In the genomic region with DNA sequence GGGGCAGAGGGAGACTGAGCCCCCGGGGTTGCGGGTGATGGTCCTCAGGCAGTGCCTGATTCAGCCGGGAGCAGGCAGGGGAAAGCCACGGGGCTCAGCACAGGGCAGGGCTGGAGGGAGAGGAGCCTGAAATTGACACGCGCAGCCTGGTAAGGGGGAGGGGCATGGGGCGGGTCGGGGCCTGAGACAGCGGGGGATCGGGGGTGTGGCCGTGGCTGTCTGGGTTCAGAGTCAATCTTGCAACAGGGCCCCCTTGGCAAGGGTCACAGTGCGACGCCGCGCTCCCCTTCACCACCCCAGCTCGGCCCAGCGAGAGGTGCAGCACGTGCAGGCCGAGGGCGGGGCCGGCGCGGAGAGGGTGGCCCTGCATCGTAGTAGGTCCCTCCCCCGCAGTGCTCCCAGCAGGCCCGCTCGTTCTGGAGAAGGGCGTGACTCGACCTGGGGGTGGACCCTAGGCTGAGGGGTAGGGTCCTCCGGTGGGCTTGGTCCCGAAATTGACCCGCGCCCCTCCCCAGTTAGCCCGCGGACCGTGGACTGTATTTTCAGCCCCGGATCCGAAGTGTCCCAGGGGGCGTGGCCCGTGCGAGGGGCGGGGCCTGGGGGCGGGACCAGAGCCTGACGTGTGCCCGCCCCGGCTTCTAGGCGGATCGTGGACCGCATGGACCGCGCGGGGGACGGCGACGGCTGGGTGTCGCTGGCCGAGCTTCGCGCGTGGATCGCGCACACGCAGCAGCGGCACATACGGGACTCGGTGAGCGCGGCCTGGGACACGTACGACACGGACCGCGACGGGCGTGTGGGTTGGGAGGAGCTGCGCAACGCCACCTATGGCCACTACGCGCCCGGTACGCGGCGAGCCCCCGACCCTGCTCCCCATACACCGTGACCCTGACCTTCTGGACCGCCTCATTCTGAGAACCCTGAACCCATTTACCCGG, we compare ENCODE assay signal across 1 cellular context.
A peak's percentile ranks its signal among the peaks of the same experiment; 100 is the strongest.
TF ChIP-seq lines count a peak whose summit lies in the region.

No MANE protein-coding gene starts in this region.

TF ChIP-seq in K562, 482 proteins besides CTCF, POLR2A, EP300 and RAD21 (continued from another document and continues in another):
- TF ChIP-seq TCF7 (IDR thresholded peaks at IDR 0.05; ENCODE audit: borderline replicate concordance) (no peak), ATF2 (CRISPR knock-in tag; IDR thresholded peaks at IDR 0.05) (no peak), NFE2 (IDR thresholded peaks at IDR 0.05; ENCODE audit: low read depth) (no peak), MBD2 (IDR thresholded peaks at IDR 0.05; ENCODE audit: borderline replicate concordance, low read depth) (no peak; the same call in 1 of the 2 replicates), IRF9 (tag; IDR thresholded peaks at IDR 0.05) (no peak), SRSF1 (IDR thresholded peaks at IDR 0.05; ENCODE audit: low read depth, low read length) (no peak), ZKSCAN3 (CRISPR knock-in tag; IDR thresholded peaks at IDR 0.05) (no peak), SUPT5H (IDR thresholded peaks at IDR 0.05) (no peak; the same call in 1 of the 2 replicates), PTBP1 (IDR thresholded peaks at IDR 0.05; ENCODE audit: low read depth, low read length) (no peak), PTRF (tag; IDR thresholded peaks at IDR 0.05) (no peak), SAP30 (IDR thresholded peaks at IDR 0.05; ENCODE audit: borderline replicate concordance, insufficient read depth, low read depth, low read length, poor library complexity, severe bottlenecking) (peak; percentile 62), E2F3 (CRISPR knock-in tag; IDR thresholded peaks at IDR 0.05) (no peak), CBX5 (IDR thresholded peaks at IDR 0.05; ENCODE audit: borderline replicate concordance, low read depth) (no peak), CHD4 (IDR thresholded peaks at IDR 0.05; ENCODE audit: insufficient read depth, insufficient replicate concordance, low read depth, low read length, poor library complexity, severe bottlenecking) (no peak), ZMIZ1 (IDR thresholded peaks at IDR 0.05; ENCODE audit: low read depth in 2 of 2, low read length in 2 of 2) (no peak), MYNN (IDR thresholded peaks at IDR 0.05) (no peak), MYNN (CRISPR knock-in tag; IDR thresholded peaks at IDR 0.05) (no peak), ZBTB12 (CRISPR knock-in tag; IDR thresholded peaks at IDR 0.05) (no peak), KLF1 (tag; IDR thresholded peaks at IDR 0.05) (peak; percentile 74), JUND (IDR thresholded peaks at IDR 0.05; ENCODE audit: borderline replicate concordance, low read depth, low read length) (no peak), JUND (tag; IDR thresholded peaks at IDR 0.05; ENCODE audit: borderline replicate concordance, low read depth, low read length) (no peak; the same call in 2 of the 3 replicates), ZNF174 (CRISPR knock-in tag; IDR thresholded peaks at IDR 0.05) (no peak), TAF1 (IDR thresholded peaks at IDR 0.05; ENCODE audit: control insufficient read depth, extremely low read depth, insufficient read depth, low read length, severe bottlenecking) (peak; percentile 20), ZKSCAN1 (IDR thresholded peaks at IDR 0.05; ENCODE audit: low read depth, low read length) (no peak), ZNF75A (CRISPR knock-in tag; IDR thresholded peaks at IDR 0.05) (no peak), KDM4B (IDR thresholded peaks at IDR 0.05; ENCODE audit: borderline replicate concordance in 2 of 2, low read depth in 1 of 2) (no peak), ELF4 (CRISPR knock-in tag; IDR thresholded peaks at IDR 0.05) (no peak), TSC22D4 (tag; IDR thresholded peaks at IDR 0.05) (no peak), NFRKB (IDR thresholded peaks at IDR 0.05; ENCODE audit: low read depth) (no peak), ZNF445 (CRISPR knock-in tag; IDR thresholded peaks at IDR 0.05; ENCODE audit: low read depth) (no peak), OTX1 (CRISPR knock-in tag; IDR thresholded peaks at IDR 0.05) (no peak), BRF1 (IDR thresholded peaks at IDR 0.05; ENCODE audit: borderline replicate concordance, extremely low read depth, insufficient read length) (no peak), NRF1 (conservative IDR thresholded peaks at IDR 0.05 in 1 of 2, IDR thresholded peaks at IDR 0.05 in 1 of 2) (peak; percentile 79 to 85), CBX2 (IDR thresholded peaks at IDR 0.05; ENCODE audit: insufficient read depth, low read length, poor library complexity, severe bottlenecking) (no peak), PHF21A (IDR thresholded peaks at IDR 0.05; ENCODE audit: borderline replicate concordance, low read depth) (no peak), TAF9B (IDR thresholded peaks at IDR 0.05; ENCODE audit: partially characterized antibody) (no peak), ZNF76 (CRISPR knock-in tag; IDR thresholded peaks at IDR 0.05; ENCODE audit: borderline replicate concordance) (no peak), SRSF7 (optimal IDR thresholded peaks at IDR 0.05; ENCODE audit: low read depth, low read length) (no peak), KDM5B (IDR thresholded peaks at IDR 0.05; ENCODE audit: insufficient replicate concordance, low read depth, low read length) (no peak), WHSC1 (IDR thresholded peaks at IDR 0.05; ENCODE audit: low read length) (no peak), ID3 (CRISPR knock-in tag; IDR thresholded peaks at IDR 0.05) (no peak), ID3 (tag; IDR thresholded peaks at IDR 0.05) (no peak), XRCC5 (IDR thresholded peaks at IDR 0.05; ENCODE audit: low read depth, low read length) (no peak; the same call in none of the 2 replicates), CBFA2T2 (conservative IDR thresholded peaks at IDR 0.05) (no peak), DIDO1 (tag; IDR thresholded peaks at IDR 0.05; ENCODE audit: low read depth) (no peak), ZKSCAN8 (CRISPR knock-in tag; IDR thresholded peaks at IDR 0.05) (no peak), MYC (IDR thresholded peaks at IDR 0.05; ENCODE audit: low read depth, low read length) (peak; percentile 51), MYC (CRISPR knock-in tag; IDR thresholded peaks at IDR 0.05; ENCODE audit: borderline replicate concordance, low read depth) (no peak), POLR2B (IDR thresholded peaks at IDR 0.05; ENCODE audit: low read depth, partially characterized antibody) (no peak)
- TF ChIP-seq, protein P1, sequence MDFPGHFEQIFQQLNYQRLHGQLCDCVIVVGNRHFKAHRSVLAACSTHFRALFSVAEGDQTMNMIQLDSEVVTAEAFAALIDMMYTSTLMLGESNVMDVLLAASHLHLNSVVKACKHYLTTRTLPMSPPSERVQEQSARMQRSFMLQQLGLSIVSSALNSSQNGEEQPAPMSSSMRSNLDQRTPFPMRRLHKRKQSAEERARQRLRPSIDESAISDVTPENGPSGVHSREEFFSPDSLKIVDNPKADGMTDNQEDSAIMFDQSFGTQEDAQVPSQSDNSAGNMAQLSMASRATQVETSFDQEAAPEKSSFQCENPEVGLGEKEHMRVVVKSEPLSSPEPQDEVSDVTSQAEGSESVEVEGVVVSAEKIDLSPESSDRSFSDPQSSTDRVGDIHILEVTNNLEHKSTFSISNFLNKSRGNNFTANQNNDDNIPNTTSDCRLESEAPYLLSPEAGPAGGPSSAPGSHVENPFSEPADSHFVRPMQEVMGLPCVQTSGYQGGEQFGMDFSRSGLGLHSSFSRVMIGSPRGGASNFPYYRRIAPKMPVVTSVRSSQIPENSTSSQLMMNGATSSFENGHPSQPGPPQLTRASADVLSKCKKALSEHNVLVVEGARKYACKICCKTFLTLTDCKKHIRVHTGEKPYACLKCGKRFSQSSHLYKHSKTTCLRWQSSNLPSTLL (IDR thresholded peaks at IDR 0.05): no peak
- TF ChIP-seq, protein P2, sequence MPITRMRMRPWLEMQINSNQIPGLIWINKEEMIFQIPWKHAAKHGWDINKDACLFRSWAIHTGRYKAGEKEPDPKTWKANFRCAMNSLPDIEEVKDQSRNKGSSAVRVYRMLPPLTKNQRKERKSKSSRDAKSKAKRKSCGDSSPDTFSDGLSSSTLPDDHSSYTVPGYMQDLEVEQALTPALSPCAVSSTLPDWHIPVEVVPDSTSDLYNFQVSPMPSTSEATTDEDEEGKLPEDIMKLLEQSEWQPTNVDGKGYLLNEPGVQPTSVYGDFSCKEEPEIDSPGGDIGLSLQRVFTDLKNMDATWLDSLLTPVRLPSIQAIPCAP (CRISPR knock-in tag; IDR thresholded peaks at IDR 0.05; ENCODE audit: borderline replicate concordance): no peak
- TF ChIP-seq, protein P3, sequence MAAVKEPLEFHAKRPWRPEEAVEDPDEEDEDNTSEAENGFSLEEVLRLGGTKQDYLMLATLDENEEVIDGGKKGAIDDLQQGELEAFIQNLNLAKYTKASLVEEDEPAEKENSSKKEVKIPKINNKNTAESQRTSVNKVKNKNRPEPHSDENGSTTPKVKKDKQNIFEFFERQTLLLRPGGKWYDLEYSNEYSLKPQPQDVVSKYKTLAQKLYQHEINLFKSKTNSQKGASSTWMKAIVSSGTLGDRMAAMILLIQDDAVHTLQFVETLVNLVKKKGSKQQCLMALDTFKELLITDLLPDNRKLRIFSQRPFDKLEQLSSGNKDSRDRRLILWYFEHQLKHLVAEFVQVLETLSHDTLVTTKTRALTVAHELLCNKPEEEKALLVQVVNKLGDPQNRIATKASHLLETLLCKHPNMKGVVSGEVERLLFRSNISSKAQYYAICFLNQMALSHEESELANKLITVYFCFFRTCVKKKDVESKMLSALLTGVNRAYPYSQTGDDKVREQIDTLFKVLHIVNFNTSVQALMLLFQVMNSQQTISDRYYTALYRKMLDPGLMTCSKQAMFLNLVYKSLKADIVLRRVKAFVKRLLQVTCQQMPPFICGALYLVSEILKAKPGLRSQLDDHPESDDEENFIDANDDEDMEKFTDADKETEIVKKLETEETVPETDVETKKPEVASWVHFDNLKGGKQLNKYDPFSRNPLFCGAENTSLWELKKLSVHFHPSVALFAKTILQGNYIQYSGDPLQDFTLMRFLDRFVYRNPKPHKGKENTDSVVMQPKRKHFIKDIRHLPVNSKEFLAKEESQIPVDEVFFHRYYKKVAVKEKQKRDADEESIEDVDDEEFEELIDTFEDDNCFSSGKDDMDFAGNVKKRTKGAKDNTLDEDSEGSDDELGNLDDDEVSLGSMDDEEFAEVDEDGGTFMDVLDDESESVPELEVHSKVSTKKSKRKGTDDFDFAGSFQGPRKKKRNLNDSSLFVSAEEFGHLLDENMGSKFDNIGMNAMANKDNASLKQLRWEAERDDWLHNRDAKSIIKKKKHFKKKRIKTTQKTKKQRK (IDR thresholded peaks at IDR 0.05; ENCODE audit: borderline replicate concordance, low read depth, low read length): no peak
